Comparison of ENCODE assay signal across 1 cellular context in the genomic region with DNA sequence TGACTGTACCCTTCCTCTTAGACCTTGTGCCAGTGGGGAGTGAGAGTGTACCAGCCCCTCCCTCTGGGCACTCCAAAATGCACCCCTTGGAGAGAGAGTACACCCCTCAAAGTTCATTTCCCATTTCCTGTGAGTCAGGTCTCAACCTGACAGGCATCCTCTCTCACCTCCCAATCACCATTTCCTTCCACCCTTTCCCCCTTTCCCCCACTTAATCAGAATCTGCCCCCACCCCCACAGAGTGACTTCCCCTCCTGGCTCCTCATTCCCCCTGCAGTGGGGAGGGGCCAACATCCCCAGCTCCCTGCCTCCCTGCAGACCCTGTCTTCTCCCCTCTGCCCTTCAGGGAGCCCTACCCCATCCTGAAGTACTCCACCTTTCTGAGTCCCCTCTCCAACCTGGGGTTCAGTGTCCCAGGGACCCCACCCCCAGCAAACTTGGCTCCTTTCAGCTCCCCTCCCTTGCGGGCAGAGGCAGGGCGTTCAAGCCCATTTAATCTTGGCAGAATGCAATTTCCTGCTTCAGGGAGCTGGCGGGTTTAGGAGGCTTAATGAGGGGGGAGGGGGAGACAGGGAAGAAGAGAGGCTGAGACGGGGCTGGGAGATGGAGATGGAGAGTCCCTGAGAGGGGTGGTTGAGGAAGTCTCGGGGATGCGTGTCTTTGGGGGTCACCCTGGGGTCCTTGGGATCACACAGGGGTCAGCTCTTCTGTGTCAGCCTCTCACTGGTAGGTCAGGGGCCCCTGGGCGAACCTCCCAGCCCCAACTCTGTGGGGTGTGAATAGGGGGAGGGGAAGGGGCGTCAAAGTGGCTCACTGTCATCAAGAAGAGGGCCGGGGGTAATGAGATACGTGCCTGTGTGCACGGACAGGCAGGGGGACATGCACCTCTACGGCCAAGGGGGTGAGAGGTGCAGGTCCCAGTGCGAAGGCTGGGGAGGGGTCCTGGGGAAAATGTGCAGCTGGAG.
A peak's percentile ranks its signal among the peaks of the same experiment; 100 is the strongest.
TF ChIP-seq lines count a peak whose summit lies in the region.

No MANE protein-coding gene starts in this region.

TF ChIP-seq in HEK293, 187 proteins besides CTCF, POLR2A, EP300 and RAD21 (continued from another document):
- TF ChIP-seq ZNF324 (tag by site-specific recombination; IDR thresholded peaks at IDR 0.05) (no peak), MYNN (tag by site-specific recombination; IDR thresholded peaks at IDR 0.05; ENCODE audit: borderline replicate concordance) (no peak), ZNF48 (tag by site-specific recombination; IDR thresholded peaks at IDR 0.05) (no peak), ZNF112 (tag by site-specific recombination; IDR thresholded peaks at IDR 0.05) (no peak), KLF9 (tag by site-specific recombination; IDR thresholded peaks at IDR 0.05; ENCODE audit: low read depth) (no peak), ZNF202 (tag by site-specific recombination; IDR thresholded peaks at IDR 0.05; ENCODE audit: borderline replicate concordance) (no peak), ZNF549 (tag by site-specific recombination; IDR thresholded peaks at IDR 0.05) (no peak), ZNF624 (tag by site-specific recombination; IDR thresholded peaks at IDR 0.05) (no peak), SCRT1 (tag by site-specific recombination; IDR thresholded peaks at IDR 0.05; ENCODE audit: borderline replicate concordance) (no peak), ZBTB8A (tag by site-specific recombination; IDR thresholded peaks at IDR 0.05) (peak; percentile 63), OSR2 (tag by site-specific recombination; IDR thresholded peaks at IDR 0.05) (peak; percentile 42), ZNF843 (tag by site-specific recombination; IDR thresholded peaks at IDR 0.05) (no peak), KLF1 (tag by site-specific recombination; IDR thresholded peaks at IDR 0.05) (no peak), PRDM1 (tag by site-specific recombination; IDR thresholded peaks at IDR 0.05) (no peak)
- TF ChIP-seq, protein P1, sequence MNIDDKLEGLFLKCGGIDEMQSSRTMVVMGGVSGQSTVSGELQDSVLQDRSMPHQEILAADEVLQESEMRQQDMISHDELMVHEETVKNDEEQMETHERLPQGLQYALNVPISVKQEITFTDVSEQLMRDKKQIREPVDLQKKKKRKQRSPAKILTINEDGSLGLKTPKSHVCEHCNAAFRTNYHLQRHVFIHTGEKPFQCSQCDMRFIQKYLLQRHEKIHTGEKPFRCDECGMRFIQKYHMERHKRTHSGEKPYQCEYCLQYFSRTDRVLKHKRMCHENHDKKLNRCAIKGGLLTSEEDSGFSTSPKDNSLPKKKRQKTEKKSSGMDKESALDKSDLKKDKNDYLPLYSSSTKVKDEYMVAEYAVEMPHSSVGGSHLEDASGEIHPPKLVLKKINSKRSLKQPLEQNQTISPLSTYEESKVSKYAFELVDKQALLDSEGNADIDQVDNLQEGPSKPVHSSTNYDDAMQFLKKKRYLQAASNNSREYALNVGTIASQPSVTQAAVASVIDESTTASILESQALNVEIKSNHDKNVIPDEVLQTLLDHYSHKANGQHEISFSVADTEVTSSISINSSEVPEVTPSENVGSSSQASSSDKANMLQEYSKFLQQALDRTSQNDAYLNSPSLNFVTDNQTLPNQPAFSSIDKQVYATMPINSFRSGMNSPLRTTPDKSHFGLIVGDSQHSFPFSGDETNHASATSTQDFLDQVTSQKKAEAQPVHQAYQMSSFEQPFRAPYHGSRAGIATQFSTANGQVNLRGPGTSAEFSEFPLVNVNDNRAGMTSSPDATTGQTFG (tag by site-specific recombination; IDR thresholded peaks at IDR 0.05; ENCODE audit: borderline replicate concordance): no peak
- TF ChIP-seq, protein P2, sequence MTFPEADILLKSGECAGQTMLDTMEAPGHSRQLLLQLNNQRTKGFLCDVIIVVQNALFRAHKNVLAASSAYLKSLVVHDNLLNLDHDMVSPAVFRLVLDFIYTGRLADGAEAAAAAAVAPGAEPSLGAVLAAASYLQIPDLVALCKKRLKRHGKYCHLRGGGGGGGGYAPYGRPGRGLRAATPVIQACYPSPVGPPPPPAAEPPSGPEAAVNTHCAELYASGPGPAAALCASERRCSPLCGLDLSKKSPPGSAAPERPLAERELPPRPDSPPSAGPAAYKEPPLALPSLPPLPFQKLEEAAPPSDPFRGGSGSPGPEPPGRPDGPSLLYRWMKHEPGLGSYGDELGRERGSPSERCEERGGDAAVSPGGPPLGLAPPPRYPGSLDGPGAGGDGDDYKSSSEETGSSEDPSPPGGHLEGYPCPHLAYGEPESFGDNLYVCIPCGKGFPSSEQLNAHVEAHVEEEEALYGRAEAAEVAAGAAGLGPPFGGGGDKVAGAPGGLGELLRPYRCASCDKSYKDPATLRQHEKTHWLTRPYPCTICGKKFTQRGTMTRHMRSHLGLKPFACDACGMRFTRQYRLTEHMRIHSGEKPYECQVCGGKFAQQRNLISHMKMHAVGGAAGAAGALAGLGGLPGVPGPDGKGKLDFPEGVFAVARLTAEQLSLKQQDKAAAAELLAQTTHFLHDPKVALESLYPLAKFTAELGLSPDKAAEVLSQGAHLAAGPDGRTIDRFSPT (tag by site-specific recombination; IDR thresholded peaks at IDR 0.05): no peak
- TF ChIP-seq, protein P3, sequence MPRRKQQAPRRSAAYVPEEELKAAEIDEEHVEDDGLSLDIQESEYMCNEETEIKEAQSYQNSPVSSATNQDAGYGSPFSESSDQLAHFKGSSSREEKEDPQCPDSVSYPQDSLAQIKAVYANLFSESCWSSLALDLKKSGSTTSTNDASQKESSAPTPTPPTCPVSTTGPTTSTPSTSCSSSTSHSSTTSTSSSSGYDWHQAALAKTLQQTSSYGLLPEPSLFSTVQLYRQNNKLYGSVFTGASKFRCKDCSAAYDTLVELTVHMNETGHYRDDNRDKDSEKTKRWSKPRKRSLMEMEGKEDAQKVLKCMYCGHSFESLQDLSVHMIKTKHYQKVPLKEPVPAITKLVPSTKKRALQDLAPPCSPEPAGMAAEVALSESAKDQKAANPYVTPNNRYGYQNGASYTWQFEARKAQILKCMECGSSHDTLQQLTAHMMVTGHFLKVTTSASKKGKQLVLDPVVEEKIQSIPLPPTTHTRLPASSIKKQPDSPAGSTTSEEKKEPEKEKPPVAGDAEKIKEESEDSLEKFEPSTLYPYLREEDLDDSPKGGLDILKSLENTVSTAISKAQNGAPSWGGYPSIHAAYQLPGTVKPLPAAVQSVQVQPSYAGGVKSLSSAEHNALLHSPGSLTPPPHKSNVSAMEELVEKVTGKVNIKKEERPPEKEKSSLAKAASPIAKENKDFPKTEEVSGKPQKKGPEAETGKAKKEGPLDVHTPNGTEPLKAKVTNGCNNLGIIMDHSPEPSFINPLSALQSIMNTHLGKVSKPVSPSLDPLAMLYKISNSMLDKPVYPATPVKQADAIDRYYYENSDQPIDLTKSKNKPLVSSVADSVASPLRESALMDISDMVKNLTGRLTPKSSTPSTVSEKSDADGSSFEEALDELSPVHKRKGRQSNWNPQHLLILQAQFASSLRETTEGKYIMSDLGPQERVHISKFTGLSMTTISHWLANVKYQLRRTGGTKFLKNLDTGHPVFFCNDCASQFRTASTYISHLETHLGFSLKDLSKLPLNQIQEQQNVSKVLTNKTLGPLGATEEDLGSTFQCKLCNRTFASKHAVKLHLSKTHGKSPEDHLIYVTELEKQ (tag by site-specific recombination; IDR thresholded peaks at IDR 0.05; ENCODE audit: borderline replicate concordance): no peak
- TF ChIP-seq, protein P4, sequence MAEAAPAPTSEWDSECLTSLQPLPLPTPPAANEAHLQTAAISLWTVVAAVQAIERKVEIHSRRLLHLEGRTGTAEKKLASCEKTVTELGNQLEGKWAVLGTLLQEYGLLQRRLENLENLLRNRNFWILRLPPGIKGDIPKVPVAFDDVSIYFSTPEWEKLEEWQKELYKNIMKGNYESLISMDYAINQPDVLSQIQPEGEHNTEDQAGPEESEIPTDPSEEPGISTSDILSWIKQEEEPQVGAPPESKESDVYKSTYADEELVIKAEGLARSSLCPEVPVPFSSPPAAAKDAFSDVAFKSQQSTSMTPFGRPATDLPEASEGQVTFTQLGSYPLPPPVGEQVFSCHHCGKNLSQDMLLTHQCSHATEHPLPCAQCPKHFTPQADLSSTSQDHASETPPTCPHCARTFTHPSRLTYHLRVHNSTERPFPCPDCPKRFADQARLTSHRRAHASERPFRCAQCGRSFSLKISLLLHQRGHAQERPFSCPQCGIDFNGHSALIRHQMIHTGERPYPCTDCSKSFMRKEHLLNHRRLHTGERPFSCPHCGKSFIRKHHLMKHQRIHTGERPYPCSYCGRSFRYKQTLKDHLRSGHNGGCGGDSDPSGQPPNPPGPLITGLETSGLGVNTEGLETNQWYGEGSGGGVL (tag by site-specific recombination; IDR thresholded peaks at IDR 0.05): peak; percentile 92
- TF ChIP-seq, protein P5, sequence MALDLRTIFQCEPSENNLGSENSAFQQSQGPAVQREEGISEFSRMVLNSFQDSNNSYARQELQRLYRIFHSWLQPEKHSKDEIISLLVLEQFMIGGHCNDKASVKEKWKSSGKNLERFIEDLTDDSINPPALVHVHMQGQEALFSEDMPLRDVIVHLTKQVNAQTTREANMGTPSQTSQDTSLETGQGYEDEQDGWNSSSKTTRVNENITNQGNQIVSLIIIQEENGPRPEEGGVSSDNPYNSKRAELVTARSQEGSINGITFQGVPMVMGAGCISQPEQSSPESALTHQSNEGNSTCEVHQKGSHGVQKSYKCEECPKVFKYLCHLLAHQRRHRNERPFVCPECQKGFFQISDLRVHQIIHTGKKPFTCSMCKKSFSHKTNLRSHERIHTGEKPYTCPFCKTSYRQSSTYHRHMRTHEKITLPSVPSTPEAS (tag by site-specific recombination; IDR thresholded peaks at IDR 0.05): no peak
- TF ChIP-seq, protein P6, sequence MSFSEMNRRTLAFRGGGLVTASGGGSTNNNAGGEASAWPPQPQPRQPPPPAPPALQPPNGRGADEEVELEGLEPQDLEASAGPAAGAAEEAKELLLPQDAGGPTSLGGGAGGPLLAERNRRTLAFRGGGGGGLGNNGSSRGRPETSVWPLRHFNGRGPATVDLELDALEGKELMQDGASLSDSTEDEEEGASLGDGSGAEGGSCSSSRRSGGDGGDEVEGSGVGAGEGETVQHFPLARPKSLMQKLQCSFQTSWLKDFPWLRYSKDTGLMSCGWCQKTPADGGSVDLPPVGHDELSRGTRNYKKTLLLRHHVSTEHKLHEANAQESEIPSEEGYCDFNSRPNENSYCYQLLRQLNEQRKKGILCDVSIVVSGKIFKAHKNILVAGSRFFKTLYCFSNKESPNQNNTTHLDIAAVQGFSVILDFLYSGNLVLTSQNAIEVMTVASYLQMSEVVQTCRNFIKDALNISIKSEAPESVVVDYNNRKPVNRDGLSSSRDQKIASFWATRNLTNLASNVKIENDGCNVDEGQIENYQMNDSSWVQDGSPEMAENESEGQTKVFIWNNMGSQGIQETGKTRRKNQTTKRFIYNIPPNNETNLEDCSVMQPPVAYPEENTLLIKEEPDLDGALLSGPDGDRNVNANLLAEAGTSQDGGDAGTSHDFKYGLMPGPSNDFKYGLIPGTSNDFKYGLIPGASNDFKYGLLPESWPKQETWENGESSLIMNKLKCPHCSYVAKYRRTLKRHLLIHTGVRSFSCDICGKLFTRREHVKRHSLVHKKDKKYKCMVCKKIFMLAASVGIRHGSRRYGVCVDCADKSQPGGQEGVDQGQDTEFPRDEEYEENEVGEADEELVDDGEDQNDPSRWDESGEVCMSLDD (tag by site-specific recombination; IDR thresholded peaks at IDR 0.05): no peak
- TF ChIP-seq, protein P7, sequence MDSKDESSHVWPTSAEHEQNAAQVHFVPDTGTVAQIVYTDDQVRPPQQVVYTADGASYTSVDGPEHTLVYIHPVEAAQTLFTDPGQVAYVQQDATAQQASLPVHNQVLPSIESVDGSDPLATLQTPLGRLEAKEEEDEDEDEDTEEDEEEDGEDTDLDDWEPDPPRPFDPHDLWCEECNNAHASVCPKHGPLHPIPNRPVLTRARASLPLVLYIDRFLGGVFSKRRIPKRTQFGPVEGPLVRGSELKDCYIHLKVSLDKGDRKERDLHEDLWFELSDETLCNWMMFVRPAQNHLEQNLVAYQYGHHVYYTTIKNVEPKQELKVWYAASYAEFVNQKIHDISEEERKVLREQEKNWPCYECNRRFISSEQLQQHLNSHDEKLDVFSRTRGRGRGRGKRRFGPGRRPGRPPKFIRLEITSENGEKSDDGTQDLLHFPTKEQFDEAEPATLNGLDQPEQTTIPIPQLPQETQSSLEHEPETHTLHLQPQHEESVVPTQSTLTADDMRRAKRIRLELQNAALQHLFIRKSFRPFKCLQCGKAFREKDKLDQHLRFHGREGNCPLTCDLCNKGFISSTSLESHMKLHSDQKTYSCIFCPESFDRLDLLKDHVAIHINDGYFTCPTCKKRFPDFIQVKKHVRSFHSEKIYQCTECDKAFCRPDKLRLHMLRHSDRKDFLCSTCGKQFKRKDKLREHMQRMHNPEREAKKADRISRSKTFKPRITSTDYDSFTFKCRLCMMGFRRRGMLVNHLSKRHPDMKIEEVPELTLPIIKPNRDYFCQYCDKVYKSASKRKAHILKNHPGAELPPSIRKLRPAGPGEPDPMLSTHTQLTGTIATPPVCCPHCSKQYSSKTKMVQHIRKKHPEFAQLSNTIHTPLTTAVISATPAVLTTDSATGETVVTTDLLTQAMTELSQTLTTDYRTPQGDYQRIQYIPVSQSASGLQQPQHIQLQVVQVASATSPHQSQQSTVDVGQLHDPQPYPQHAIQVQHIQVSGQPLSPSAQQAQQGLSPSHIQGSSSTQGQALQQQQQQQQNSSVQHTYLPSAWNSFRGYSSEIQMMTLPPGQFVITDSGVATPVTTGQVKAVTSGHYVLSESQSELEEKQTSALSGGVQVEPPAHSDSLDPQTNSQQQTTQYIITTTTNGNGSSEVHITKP (tag by site-specific recombination; IDR thresholded peaks at IDR 0.05): peak; percentile 12; the same call in 1 of the 2 replicates
- TF ChIP-seq, protein P8, sequence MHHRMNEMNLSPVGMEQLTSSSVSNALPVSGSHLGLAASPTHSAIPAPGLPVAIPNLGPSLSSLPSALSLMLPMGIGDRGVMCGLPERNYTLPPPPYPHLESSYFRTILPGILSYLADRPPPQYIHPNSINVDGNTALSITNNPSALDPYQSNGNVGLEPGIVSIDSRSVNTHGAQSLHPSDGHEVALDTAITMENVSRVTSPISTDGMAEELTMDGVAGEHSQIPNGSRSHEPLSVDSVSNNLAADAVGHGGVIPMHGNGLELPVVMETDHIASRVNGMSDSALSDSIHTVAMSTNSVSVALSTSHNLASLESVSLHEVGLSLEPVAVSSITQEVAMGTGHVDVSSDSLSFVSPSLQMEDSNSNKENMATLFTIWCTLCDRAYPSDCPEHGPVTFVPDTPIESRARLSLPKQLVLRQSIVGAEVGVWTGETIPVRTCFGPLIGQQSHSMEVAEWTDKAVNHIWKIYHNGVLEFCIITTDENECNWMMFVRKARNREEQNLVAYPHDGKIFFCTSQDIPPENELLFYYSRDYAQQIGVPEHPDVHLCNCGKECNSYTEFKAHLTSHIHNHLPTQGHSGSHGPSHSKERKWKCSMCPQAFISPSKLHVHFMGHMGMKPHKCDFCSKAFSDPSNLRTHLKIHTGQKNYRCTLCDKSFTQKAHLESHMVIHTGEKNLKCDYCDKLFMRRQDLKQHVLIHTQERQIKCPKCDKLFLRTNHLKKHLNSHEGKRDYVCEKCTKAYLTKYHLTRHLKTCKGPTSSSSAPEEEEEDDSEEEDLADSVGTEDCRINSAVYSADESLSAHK (tag by site-specific recombination; IDR thresholded peaks at IDR 0.05): no peak
